In the genomic region with DNA sequence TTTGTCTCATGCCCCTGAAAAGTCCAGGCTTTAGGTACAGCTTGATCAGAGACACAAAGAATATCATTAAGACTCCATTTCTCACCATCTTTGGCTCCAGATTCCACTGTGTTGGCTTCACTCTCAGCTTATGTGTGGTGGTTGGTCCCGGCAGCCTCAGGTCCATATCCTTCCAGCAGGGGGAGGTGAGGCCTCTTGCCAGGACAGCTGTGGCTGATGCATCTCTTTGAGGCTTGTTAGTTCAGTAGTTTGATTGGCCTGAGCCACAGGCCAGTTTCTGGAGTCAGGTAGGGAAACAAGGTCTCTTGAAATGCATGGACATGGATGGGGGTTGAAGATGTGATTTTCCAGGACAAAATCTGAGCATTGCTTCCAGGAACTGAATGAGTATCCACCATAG, we compare ENCODE assay signal across 8 cellular contexts.
DNase-seq lines count a peak whose midpoint lies in the region; ATAC-seq, FAIRE-seq and TF ChIP-seq lines count a peak whose summit lies in the region.

No MANE protein-coding gene starts in this region.

- H3K9me3 ChIP-seq in AG04450 (ENCODE audit: control insufficient read depth, insufficient read depth, low read length) = no peaks in the 10 kb centered on the region

- no peaks in the 10 kb centered on the region for H3K4me1 Mint-ChIP-seq in stimulated activated effector memory CD8-positive, alpha-beta T cell treated with anti-CD3 and anti-CD28 coated beads, Interleukin-12 subunit alpha, Interleukin-12 subunit beta, amount 100 ng/mL, for 72 hours

- H3K36me3 ChIP-seq in bronchial epithelial cell (ENCODE audit: control insufficient read depth, insufficient read depth, low read length) (peaks cover 1% of the 10 kb centered on the region), mesendoderm (ENCODE audit: control insufficient read depth, insufficient read depth, low read length) (no peaks in the 10 kb centered on the region)

- no peak overlapping the region for H3K4ac ChIP-seq in mesendoderm (ENCODE audit: low read depth, low read length)

- H3K36me3 Mint-ChIP-seq in stimulated activated effector memory CD8-positive, alpha-beta T cell treated with anti-CD3 and anti-CD28 coated beads, Interleukin-12 subunit alpha, Interleukin-12 subunit beta, amount 100 ng/mL, for 72 hours = no peaks in the 10 kb centered on the region

- H4K8ac ChIP-seq in mesendoderm (ENCODE audit: low read depth, low read length) = no peak overlapping the region

- H3K27ac ChIP-seq in AG04450 (ENCODE audit: low read depth, low read length) (no peak overlapping the region), mesendoderm (ENCODE audit: low read depth, low read length) (no peak overlapping the region)

- H3K18ac ChIP-seq in mesendoderm (ENCODE audit: low read length) = no peak overlapping the region

- ATAC-seq in GM18873 (IDR thresholded peaks at IDR 0.05; ENCODE audit: low FRiP score, unreplicated experiment) = peak; percentile 58
- no peak for ATAC-seq in stimulated activated effector memory CD8-positive, alpha-beta T cell treated with anti-CD3 and anti-CD28 coated beads, Interleukin-12 subunit alpha, Interleukin-12 subunit beta, amount 100 ng/mL, for 72 hours

- H3K9ac ChIP-seq in mesendoderm (ENCODE audit: low read length) = no peak overlapping the region

- H3K79me2 ChIP-seq in mesendoderm (ENCODE audit: control insufficient read depth, insufficient read depth, low read length) = no peaks in the 10 kb centered on the region

- TF ChIP-seq CTCF in AG04450 (IDR thresholded peaks at IDR 0.05; ENCODE audit: low read depth, low read length) (peak; percentile 53), bronchial epithelial cell (IDR thresholded peaks at IDR 0.05; ENCODE audit: insufficient read depth, low read length, severe bottlenecking) (peak; percentile 53)

- no peak overlapping the region for H3K4me3 Mint-ChIP-seq in stimulated activated effector memory CD8-positive, alpha-beta T cell treated with anti-CD3 and anti-CD28 coated beads, Interleukin-12 subunit alpha, Interleukin-12 subunit beta, amount 100 ng/mL, for 72 hours

- H3K4me1 ChIP-seq in mesendoderm (ENCODE audit: control insufficient read depth, low read depth, low read length) = no peaks in the 10 kb centered on the region

- H3K27me3 ChIP-seq in AG04450 (ENCODE audit: control insufficient read depth, insufficient read depth, low read length) (no peaks in the 10 kb centered on the region), bronchial epithelial cell (ENCODE audit: control insufficient read depth, insufficient read depth, low read length) (no peaks in the 10 kb centered on the region), mesendoderm (ENCODE audit: insufficient read depth, low read length, poor library complexity) (no peaks in the 10 kb centered on the region)

- H3K4me2 ChIP-seq in mesendoderm (ENCODE audit: low read length) = no peak overlapping the region

- no peak overlapping the region for H3K27ac Mint-ChIP-seq in stimulated activated effector memory CD8-positive, alpha-beta T cell treated with anti-CD3 and anti-CD28 coated beads, Interleukin-12 subunit alpha, Interleukin-12 subunit beta, amount 100 ng/mL, for 72 hours

- no peak overlapping the region for H2AK5ac ChIP-seq in mesendoderm (ENCODE audit: low read length)

- H4K5ac ChIP-seq in mesendoderm (ENCODE audit: low read length) = no peak overlapping the region

- DNase-seq in AG04450 (ENCODE audit: low read depth, low spot score) (no peak), HuH-7.5 (ENCODE audit: low spot score) (peak; percentile 47), bronchial epithelial cell (ENCODE audit: low read depth) (peak; percentile 44), mesendoderm (peak; percentile 87), midbrain (lab: John Stamatoyannopoulos, UW) (no peak), inferior parietal cortex (ENCODE audit: extremely low spot score) (no peak)
- DNase-seq in stimulated activated effector memory CD8-positive, alpha-beta T cell treated with anti-CD3 and anti-CD28 coated beads, Interleukin-12 subunit alpha, Interleukin-12 subunit beta, amount 100 ng/mL, for 72 hours (ENCODE audit: low spot score in 2 of 2) = no peak

- no peak for FAIRE-seq in bronchial epithelial cell (lab: Jason Lieb, UNC)

- WGBS in mesendoderm (ENCODE audit: extremely low coverage, insufficient coverage, low lambda C conversion rate) = no CpG with 5 or more reads among the region's 1 CpG

- no peaks in the 10 kb centered on the region for H3K79me1 ChIP-seq in mesendoderm (ENCODE audit: low read length)

- no peak overlapping the region for H3K56ac ChIP-seq in mesendoderm (ENCODE audit: low read length)

- POLR2A ChIA-PET in AG04450 (lab: Yijun Ruan, JAX) = no interaction called here

- H2BK5ac ChIP-seq in mesendoderm (ENCODE audit: low read length) = no peak overlapping the region

- H3K4me3 ChIP-seq in AG04450 (ENCODE audit: low read depth, low read length) (no peak overlapping the region), bronchial epithelial cell (ENCODE audit: low read depth, low read length) (no peak overlapping the region), mesendoderm (ENCODE audit: low read length) (no peak overlapping the region)

- no peak overlapping the region for H3K23ac ChIP-seq in mesendoderm (ENCODE audit: low read length)

- no peaks in the 10 kb centered on the region for H3K9me3 Mint-ChIP-seq in stimulated activated effector memory CD8-positive, alpha-beta T cell treated with anti-CD3 and anti-CD28 coated beads, Interleukin-12 subunit alpha, Interleukin-12 subunit beta, amount 100 ng/mL, for 72 hours

- no peak overlapping the region for H2BK15ac ChIP-seq in mesendoderm (replicated peaks; ENCODE audit: low read depth)

- CTCF ChIA-PET in AG04450 (lab: Charles Lee) = interaction anchor here (0.5 to 1.0 kb wide), 4 partner anchors 17 to 1760 kb away, joined by 3 to 6 read pairs (median 3); no protein-coding TSS in a partner anchor

- H2BK120ac ChIP-seq in mesendoderm (ENCODE audit: low read depth, low read length) = no peak overlapping the region

Comparison
In these comparisons a context has a peak if more than half of its experiments do, and no peak if none do; other contexts are left out.
1. DNase-seq: peak in HuH-7.5 (single experiment), bronchial epithelial cell (single experiment) and mesendoderm (single experiment); none in AG04450 (single experiment), stimulated activated effector memory CD8-positive, alpha-beta T cell treated with anti-CD3 and anti-CD28 coated beads, Interleukin-12 subunit alpha, Interleukin-12 subunit beta, amount 100 ng/mL, for 72 hours (0 of 2), midbrain (single experiment) and inferior parietal cortex (single experiment).